Comparison of ENCODE assay signal across 8 cellular contexts in the genomic region with DNA sequence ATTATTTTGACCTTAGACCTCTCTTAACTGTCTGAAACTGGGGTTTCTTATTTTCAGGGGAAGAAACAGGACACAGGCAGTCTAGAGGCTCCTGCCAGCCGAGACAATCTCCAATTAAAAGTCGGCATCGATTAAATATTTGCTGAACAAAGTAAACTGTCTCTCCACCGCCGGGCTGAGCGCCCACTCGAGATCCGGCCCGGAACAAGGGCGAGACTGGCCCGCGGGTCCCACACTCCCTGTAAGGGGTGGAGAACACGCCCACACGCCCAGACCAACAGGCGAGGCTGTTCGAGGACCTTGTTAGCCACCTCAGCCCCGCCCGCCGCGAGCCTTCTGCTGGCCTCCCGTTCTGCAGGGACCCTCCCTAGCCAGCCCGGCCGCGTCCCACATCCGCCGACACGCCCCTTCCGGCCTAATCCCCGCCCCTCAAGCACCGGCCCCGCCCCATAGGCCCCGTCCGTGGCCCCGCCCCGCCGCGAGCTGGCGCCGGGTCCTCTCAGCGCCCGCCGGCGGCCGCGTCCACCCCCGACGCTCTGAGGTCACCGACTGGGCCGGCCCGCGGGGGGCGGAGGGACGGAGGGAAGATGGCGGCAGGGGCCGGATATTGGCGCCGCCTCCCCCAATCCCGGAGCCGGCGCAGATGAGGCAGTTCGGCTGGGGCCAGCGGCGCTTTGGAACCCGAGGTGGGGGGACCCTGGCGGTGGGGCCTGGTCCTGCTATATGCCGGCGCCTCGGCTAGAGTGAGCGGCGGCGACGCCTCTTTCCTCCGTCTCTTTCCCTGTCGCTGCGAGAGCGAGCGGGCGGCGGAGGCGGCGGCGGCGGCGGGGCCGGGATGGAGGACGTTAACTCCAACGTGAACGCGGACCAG. TPM values are rescaled to one million over a fixed set of nuclear protein-coding genes. Genes with fewer than 3 reads are reported as not detected.
A peak's percentile ranks its signal among the peaks of the same experiment; 100 is the strongest.
DNase-seq lines count a peak whose midpoint lies in the region; ATAC-seq, FAIRE-seq and TF ChIP-seq lines count a peak whose summit lies in the region.

Gene SLAIN2, plus strand, starts transcription at position 625 of the 871 bp plus-strand sequence. Its CDS starts 211 bp downstream, at position 836.

- H3K36me3 ChIP-seq in adrenal gland (replicated peaks in 1 of 2) (no peaks in the 10 kb centered on the region), heart left ventricle (no peaks in the 10 kb centered on the region), upper lobe of left lung (no peaks in the 10 kb centered on the region)

- DNase-seq in GM12891 (ENCODE audit: insufficient read length, low spot score) (peak; percentile 90), NCI-H1436 treated with DMSO at 0.1 percent for 48 hours (lab: John Stamatoyannopoulos, UW) (peak; percentile 88), T-cell (peak; percentile 89 to 100 (median 94)), adrenal gland (peak; percentile 99 to 100 (median 99)), heart left ventricle (peak; percentile 99 to 100 (median 100)), posterior cingulate gyrus (peak; percentile 96 to 100 (median 98)), upper lobe of left lung (peak; percentile 100)

- H3K27ac ChIP-seq in adrenal gland (peak within 1 kb of the TSS; percentile 81 to 100 (median 96)), heart left ventricle (peak within 1 kb of the TSS; percentile 95 to 99 (median 98)), upper lobe of left lung (peak within 1 kb of the TSS; percentile 96 to 99 (median 98))

- TF ChIP-seq POLR2A in GM12891 (IDR thresholded peaks at IDR 0.05; ENCODE audit: low read depth, low read length): peak; percentile 97
- peak; percentile 83 to 94 for TF ChIP-seq POLR2A in adrenal gland (IDR thresholded peaks at IDR 0.05)
- peak in 1 of 2 donors; percentile 79 for TF ChIP-seq POLR2A in heart left ventricle (IDR thresholded peaks at IDR 0.05)
- peak; percentile 75 to 90 (median 82) for TF ChIP-seq POLR2A in upper lobe of left lung (IDR thresholded peaks at IDR 0.05)

- POLR2A ChIA-PET in T-cell (lab: Charles Lee): interaction anchor here (0.6 kb wide), 4 partner anchors 8 to 52 kb away, joined by 3 to 13 read pairs (median 6); no protein-coding TSS in a partner anchor

- no peaks in the 10 kb centered on the region for H3K9me3 ChIP-seq in adrenal gland (replicated peaks in 1 of 3)
- H3K9me3 ChIP-seq in heart left ventricle: no peaks in the 10 kb centered on the region
- no peaks in the 10 kb centered on the region for H3K9me3 ChIP-seq in upper lobe of left lung

- TF ChIP-seq EP300 in upper lobe of left lung (IDR thresholded peaks at IDR 0.05): peak in 1 of 4 donors; percentile 37

- intact Hi-C loops in adrenal gland (cut with DNase I) (no loop called here), heart left ventricle (cut with DNase I) (loop anchor here in 1 of 10 donors (5.0 kb wide), 1 partner anchor 69 kb away; no protein-coding TSS in a partner anchor), posterior cingulate gyrus (cut with DNase I) (loop anchor here (10.0 kb wide), 3 partner anchors 294 to 624 kb away; no protein-coding TSS in a partner anchor)

- CTCF ChIA-PET in T-cell (lab: Charles Lee): interaction anchor here in 1 of 2 donors (0.6 to 1.2 kb wide), 5 partner anchors 25 to 878 kb away, joined by 3 to 4 read pairs (median 3); partner anchors contain the start of gene COMMD8

- ATAC-seq in HG02840 (IDR thresholded peaks at IDR 0.05; ENCODE audit: low FRiP score, unreplicated experiment): peak; percentile 89
- ATAC-seq in T-cell (replicated peaks in 1 of 4): peak; percentile 85 to 95 (median 88)
- peak; percentile 95 to 98 (median 98) for ATAC-seq in heart left ventricle
- peak; percentile 97 to 99 for ATAC-seq in upper lobe of left lung (ENCODE audit: low FRiP score in 2 of 2)

- no peaks in the 10 kb centered on the region for H3K9me3 Mint-ChIP-seq in T-cell

- H3K27me3 Mint-ChIP-seq in T-cell: no peaks in the 10 kb centered on the region

- TF ChIP-seq CTCF in adrenal gland (IDR thresholded peaks at IDR 0.05) (peak in 5 of 6 experiments; percentile 23 to 61 (median 51)), heart left ventricle (IDR thresholded peaks at IDR 0.05) (peak in 10 of 12 donors; percentile 11 to 49 (median 36)), upper lobe of left lung (IDR thresholded peaks at IDR 0.05) (peak in 5 of 6 experiments; percentile 35 to 86 (median 60))

- H3K4me1 Mint-ChIP-seq in T-cell: peaks cover 43 to 55% (median 44%) of the 10 kb centered on the region in 3 donors

- peak; percentile 96 for FAIRE-seq in GM12891 (lab: Jason Lieb, UNC)

- H3K4me3 Mint-ChIP-seq in T-cell: peak within 1 kb of the TSS; percentile 94 to 96 (median 94)

- H3K27me3 ChIP-seq in adrenal gland (no peaks in the 10 kb centered on the region), heart left ventricle (no peaks in the 10 kb centered on the region), upper lobe of left lung (no peaks in the 10 kb centered on the region)

- peak within 1 kb of the TSS; percentile 93 to 98 for H3K27ac Mint-ChIP-seq in T-cell

- WGBS in adrenal gland, 4 donors: 0 to 1% (median 0%) methylated on average over 5 to 89 of the region's 89 CpGs
- 1% methylated on average over 38 to 89 of the region's 89 CpGs for WGBS in heart left ventricle, 4 donors
- 0 to 1% methylated on average over 20 to 29 of the region's 89 CpGs for WGBS in upper lobe of left lung, 2 donors

- peak within 1 kb of the TSS; percentile 66 to 86 (median 80) for H3K4me3 ChIP-seq in adrenal gland
- peak within 1 kb of the TSS; percentile 77 to 97 (median 93) for H3K4me3 ChIP-seq in heart left ventricle
- peak within 1 kb of the TSS; percentile 71 to 95 (median 76) for H3K4me3 ChIP-seq in upper lobe of left lung

- H3K4me1 ChIP-seq in adrenal gland (replicated peaks in 1 of 2): peaks cover 8 to 32% of the 10 kb centered on the region in 2 donors
- peaks cover 3 to 55% (median 34%) of the 10 kb centered on the region in 12 donors for H3K4me1 ChIP-seq in heart left ventricle
- peaks cover 22 to 46% (median 32%) of the 10 kb centered on the region in 4 donors for H3K4me1 ChIP-seq in upper lobe of left lung

- peaks cover 3% of the 10 kb centered on the region for H3K36me3 Mint-ChIP-seq in T-cell

TF ChIP-seq in GM12891, 5 proteins besides CTCF, POLR2A, EP300 and RAD21:
- TF ChIP-seq TAF1 (IDR thresholded peaks at IDR 0.05; ENCODE audit: low read depth, low read length) (peak; percentile 40; the same call in 1 of the 2 replicates), SPI1 (IDR thresholded peaks at IDR 0.05; ENCODE audit: low read depth, low read length) (no peak), PAX5 (IDR thresholded peaks at IDR 0.05; ENCODE audit: insufficient read depth, low read length, severe bottlenecking) (peak; percentile 3), POLR2AphosphoS5 (IDR thresholded peaks at IDR 0.05; ENCODE audit: low read depth, low read length) (peak; percentile 95), POU2F2 (IDR thresholded peaks at IDR 0.05; ENCODE audit: low read depth, low read length) (peak; percentile 69; the same call in 1 of the 2 replicates)

RNA-seq across cellular contexts. Expression of gene SLAIN2, which starts in this region (rescaled TPM):
- polyA plus RNA-seq in GM12891 (2012; ENCODE audit: low read depth, missing spikeins): 27.3 TPM
- total RNA-seq in T-cell (10 to 100 TPM; 61.5 to 75.2 (median 70.5) TPM), adrenal gland (100 to 1,000 TPM in 2 of 8 donors, 10 to 100 TPM in 6; 23.1 to 181 (median 60.4) TPM), heart left ventricle (100 to 1,000 TPM; 106 to 178 (median 138) TPM), upper lobe of left lung (10 to 100 TPM; 20.6 to 90.9 (median 68.8) TPM)
- polyA plus RNA-seq in adrenal gland (100 to 1,000 TPM in 1 of 3 donors, 10 to 100 TPM in 1, 1 to 10 TPM in 1; 7.5 to 109 (median 13.7) TPM), heart left ventricle (100 to 1,000 TPM in 1 of 2 donors, 10 to 100 TPM in 1; 26.0 to 107 TPM)

Comparison
In these comparisons a context has a peak if more than half of its experiments do, and no peak if none do; other contexts are left out.
1. Peak in every context shown above with its lines: DNase-seq, ATAC-seq, H3K4me3 ChIP-seq and H3K27ac ChIP-seq.